In genomic region chr21:15559612-15560011, GRCh38 we compare ENCODE assay signal across 37 cellular contexts.
"Had no signal": no experiment of that assay in that cellular context is flagged by ENCODE, and none has a peak within 500 bp of the region (broad histone marks: within the 10 kb centered on the region; RNA-seq: fewer than 3 reads in every experiment).

No MANE protein-coding gene starts in this region.

- H3K36me3 ChIP-seq: ascending aorta, cardiac muscle cell had no signal

- H3K4me1 ChIP-seq: ascending aorta had no signal

- H3K4me3 Mint-ChIP-seq: activated CD4-positive, alpha-beta memory T cell treated with anti-CD3 and anti-CD28 coated beads, Interleukin-2, amount 10 ng/mL, durations not matched to agents 7 days and 5 days; activated CD4-positive, alpha-beta T cell treated with anti-CD3 and anti-CD28 coated beads for 36 hours; activated CD4-positive, alpha-beta T cell treated with anti-CD3 and anti-CD28 coated beads, Interleukin-2, amount 10 ng/mL, durations not matched to agents 7 days and 5 days; activated CD8-positive, alpha-beta memory T cell treated with anti-CD3 and anti-CD28 coated beads, Interleukin-2, amount 10 ng/mL, durations not matched to agents 7 days and 5 days; activated CD8-positive, alpha-beta T cell treated with anti-CD3 and anti-CD28 coated beads, Interleukin-2, amount 10 ng/mL, durations not matched to agents 7 days and 5 days; activated naive CD4-positive, alpha-beta T cell treated with anti-CD3 and anti-CD28 coated beads, Interleukin-2, amount 10 ng/mL, durations not matched to agents 7 days and 5 days; activated naive CD4-positive, alpha-beta T cell treated with anti-CD3 and anti-CD28 coated beads, Interleukin-2, amount 50 U/mL, for 24 hours; activated naive CD8-positive, alpha-beta T cell; activated naive CD8-positive, alpha-beta T cell treated with anti-CD3 and anti-CD28 coated beads, Interleukin-2, amount 10 ng/mL, durations not matched to agents 7 days and 5 days; activated naive CD8-positive, alpha-beta T cell treated with anti-CD3 and anti-CD28 coated beads, Interleukin-2, amount 50 U/mL, for 24 hours; activated T-cell treated with anti-CD3 and anti-CD28 coated beads, Interleukin-2, amount 50 U/mL, for 24 hours; brain; central memory CD8-positive, alpha-beta T cell; T-helper 1 cell treated with Interleukin-12 subunit alpha and Interleukin-12 subunit beta and Interleukin-4 antibody, amounts not matched to agents 30 μg/mL and 1 μg/mL, for 36 hours; T-helper 2 cell treated with Interferon-gamma antibody and Interleukin-4, amounts not matched to agents 5 μg/mL and 100 μg/mL, for 36 hours had no signal

- ATAC-seq: activated CD4-positive, alpha-beta T cell treated with anti-CD3 and anti-CD28 coated beads for 36 hours; activated CD4-positive, CD25-positive, alpha-beta regulatory T cell treated with anti-CD3 and anti-CD28 coated beads, Interleukin-2, amount 50 U/mL, for 24 hours; activated CD8-positive, alpha-beta memory T cell treated with anti-CD3 and anti-CD28 coated beads, Interleukin-2, amount 10 ng/mL, durations not matched to agents 7 days and 5 days; activated CD8-positive, alpha-beta T cell treated with anti-CD3 and anti-CD28 coated beads, Interleukin-2, amount 10 ng/mL, durations not matched to agents 7 days and 5 days had no signal

- H3K36me3 Mint-ChIP-seq: activated CD8-positive, alpha-beta memory T cell treated with anti-CD3 and anti-CD28 coated beads, Interleukin-2, amount 10 ng/mL, durations not matched to agents 7 days and 5 days; activated naive CD4-positive, alpha-beta T cell treated with anti-CD3 and anti-CD28 coated beads, Interleukin-2, amount 10 ng/mL, durations not matched to agents 7 days and 5 days; activated naive CD4-positive, alpha-beta T cell treated with anti-CD3 and anti-CD28 coated beads, Interleukin-2, amount 50 U/mL, for 24 hours; activated naive CD8-positive, alpha-beta T cell; activated naive CD8-positive, alpha-beta T cell treated with anti-CD3 and anti-CD28 coated beads, Interleukin-2, amount 10 ng/mL, durations not matched to agents 7 days and 5 days; brain had no signal

- H3K4me3 ChIP-seq: ascending aorta, cardiac muscle cell had no signal

- H3K9me3 Mint-ChIP-seq: activated CD4-positive, alpha-beta memory T cell treated with anti-CD3 and anti-CD28 coated beads, Interleukin-2, amount 10 ng/mL, durations not matched to agents 7 days and 5 days; activated CD4-positive, alpha-beta T cell treated with anti-CD3 and anti-CD28 coated beads, Interleukin-2, amount 10 ng/mL, durations not matched to agents 7 days and 5 days; activated naive CD4-positive, alpha-beta T cell treated with anti-CD3 and anti-CD28 coated beads, Interleukin-2, amount 50 U/mL, for 24 hours; activated naive CD8-positive, alpha-beta T cell treated with anti-CD3 and anti-CD28 coated beads, Interleukin-2, amount 50 U/mL, for 24 hours; activated T-cell treated with anti-CD3 and anti-CD28 coated beads, Interleukin-2, amount 50 U/mL, for 24 hours; activated T-helper 2 cell treated with anti-CD3 and anti-CD28 coated beads, Interferon-gamma antibody, Interleukin-2, Interleukin-4, amounts not matched to agents 10 μg/mL and 5 μg/mL and 100 μg/mL, durations not matched to agents 14 hours and 24 hours and 36 hours; central memory CD8-positive, alpha-beta T cell; T-helper 1 cell treated with Interleukin-12 subunit alpha and Interleukin-12 subunit beta and Interleukin-4 antibody, amounts not matched to agents 30 μg/mL and 1 μg/mL, for 36 hours; T-helper 2 cell treated with Interferon-gamma antibody and Interleukin-4, amounts not matched to agents 5 μg/mL and 100 μg/mL, for 36 hours had no signal

- H3K9me3 ChIP-seq: ascending aorta had no signal

- H3K4me1 Mint-ChIP-seq: activated CD4-positive, alpha-beta memory T cell treated with anti-CD3 and anti-CD28 coated beads, Interleukin-2, amount 10 ng/mL, durations not matched to agents 7 days and 5 days; activated CD8-positive, alpha-beta memory T cell treated with anti-CD3 and anti-CD28 coated beads, Interleukin-2, amount 10 ng/mL, durations not matched to agents 7 days and 5 days; activated naive CD4-positive, alpha-beta T cell treated with anti-CD3 and anti-CD28 coated beads, Interleukin-2, amount 10 ng/mL, durations not matched to agents 7 days and 5 days; brain; central memory CD8-positive, alpha-beta T cell had no signal

- H3K27ac Mint-ChIP-seq: activated CD4-positive, alpha-beta memory T cell treated with anti-CD3 and anti-CD28 coated beads, Interleukin-2, amount 10 ng/mL, durations not matched to agents 7 days and 5 days; activated CD4-positive, alpha-beta T cell treated with anti-CD3 and anti-CD28 coated beads for 36 hours; activated CD4-positive, alpha-beta T cell treated with anti-CD3 and anti-CD28 coated beads, Interleukin-2, amount 10 ng/mL, durations not matched to agents 7 days and 5 days; activated CD8-positive, alpha-beta memory T cell treated with anti-CD3 and anti-CD28 coated beads, Interleukin-2, amount 10 ng/mL, durations not matched to agents 7 days and 5 days; activated CD8-positive, alpha-beta T cell treated with anti-CD3 and anti-CD28 coated beads, Interleukin-2, amount 10 ng/mL, durations not matched to agents 7 days and 5 days; activated naive CD4-positive, alpha-beta T cell treated with anti-CD3 and anti-CD28 coated beads, Interleukin-2, amount 10 ng/mL, durations not matched to agents 7 days and 5 days; activated naive CD4-positive, alpha-beta T cell treated with anti-CD3 and anti-CD28 coated beads, Interleukin-2, amount 50 U/mL, for 24 hours; activated naive CD8-positive, alpha-beta T cell; activated naive CD8-positive, alpha-beta T cell treated with anti-CD3 and anti-CD28 coated beads, Interleukin-2, amount 10 ng/mL, durations not matched to agents 7 days and 5 days; activated naive CD8-positive, alpha-beta T cell treated with anti-CD3 and anti-CD28 coated beads, Interleukin-2, amount 50 U/mL, for 24 hours; activated T-cell treated with anti-CD3 and anti-CD28 coated beads, Interleukin-2, amount 50 U/mL, for 24 hours; activated T-helper 2 cell treated with anti-CD3 and anti-CD28 coated beads, Interferon-gamma antibody, Interleukin-2, Interleukin-4, amounts not matched to agents 10 μg/mL and 5 μg/mL and 100 μg/mL, durations not matched to agents 14 hours and 24 hours and 36 hours; brain; T-helper 1 cell treated with Interleukin-12 subunit alpha and Interleukin-12 subunit beta and Interleukin-4 antibody, amounts not matched to agents 30 μg/mL and 1 μg/mL, for 36 hours; T-helper 2 cell treated with Interferon-gamma antibody and Interleukin-4, amounts not matched to agents 5 μg/mL and 100 μg/mL, for 36 hours had no signal

- H3K27me3 Mint-ChIP-seq: activated CD4-positive, alpha-beta memory T cell treated with anti-CD3 and anti-CD28 coated beads, Interleukin-2, amount 10 ng/mL, durations not matched to agents 7 days and 5 days; activated CD4-positive, alpha-beta T cell treated with anti-CD3 and anti-CD28 coated beads, Interleukin-2, amount 10 ng/mL, durations not matched to agents 7 days and 5 days; activated naive CD4-positive, alpha-beta T cell treated with anti-CD3 and anti-CD28 coated beads, Interleukin-2, amount 10 ng/mL, durations not matched to agents 7 days and 5 days; activated naive CD4-positive, alpha-beta T cell treated with anti-CD3 and anti-CD28 coated beads, Interleukin-2, amount 50 U/mL, for 24 hours; activated naive CD8-positive, alpha-beta T cell treated with anti-CD3 and anti-CD28 coated beads, Interleukin-2, amount 10 ng/mL, durations not matched to agents 7 days and 5 days; activated naive CD8-positive, alpha-beta T cell treated with anti-CD3 and anti-CD28 coated beads, Interleukin-2, amount 50 U/mL, for 24 hours had no signal

- H3K27me3 ChIP-seq: ascending aorta, cardiac muscle cell had no signal

- DNase-seq: activated CD4-positive, alpha-beta memory T cell treated with anti-CD3 and anti-CD28 coated beads, Interleukin-2, amount 10 ng/mL, durations not matched to agents 7 days and 5 days; activated CD4-positive, alpha-beta T cell treated with anti-CD3 and anti-CD28 coated beads for 1 hour; activated CD4-positive, alpha-beta T cell treated with anti-CD3 and anti-CD28 coated beads for 36 hours; activated CD4-positive, alpha-beta T cell treated with anti-CD3 and anti-CD28 coated beads for 48 hours; activated CD4-positive, alpha-beta T cell treated with anti-CD3 and anti-CD28 coated beads, Interleukin-2, amount 10 ng/mL, durations not matched to agents 7 days and 5 days; activated CD4-positive, alpha-beta T cell treated with anti-CD3 and anti-CD28 coated beads, Interleukin-2, amount 50 U/mL, for 48 hours; activated CD4-positive, CD25-positive, alpha-beta regulatory T cell; activated CD8-positive, alpha-beta memory T cell treated with anti-CD3 and anti-CD28 coated beads for 24 hours; activated CD8-positive, alpha-beta memory T cell treated with anti-CD3 and anti-CD28 coated beads, Interleukin-2, amount 10 ng/mL, durations not matched to agents 7 days and 5 days; activated CD8-positive, alpha-beta memory T cell treated with anti-CD3 and anti-CD28 coated beads, Interleukin-2, amount 50 U/mL, for 48 hours; activated CD8-positive, alpha-beta T cell treated with anti-CD3 and anti-CD28 coated beads, Interleukin-2, amount 10 ng/mL, durations not matched to agents 7 days and 5 days; activated effector memory CD4-positive, alpha-beta T cell treated with Interleukin-2 at 50 U/mL for 16 hours; activated gamma-delta T cell; activated naive CD4-positive, alpha-beta T cell treated with anti-CD3 and anti-CD28 coated beads, Interleukin-2, amount 10 ng/mL, durations not matched to agents 7 days and 5 days; activated naive CD4-positive, alpha-beta T cell treated with Interleukin-2 at 50 U/mL for 16 hours; activated naive CD8-positive, alpha-beta T cell treated with anti-CD3 and anti-CD28 coated beads, Interleukin-2, amount 10 ng/mL, durations not matched to agents 7 days and 5 days; activated naive CD8-positive, alpha-beta T cell treated with anti-CD3 and anti-CD28 coated beads, Interleukin-2, amount 50 U/mL, for 24 hours; activated T-cell treated with anti-CD3 and anti-CD28 coated beads, Interleukin-2, amount 50 U/mL, for 24 hours; activated T-cell treated with anti-CD3 and anti-CD28 coated beads, Interleukin-2, amount 50 U/mL, for 48 hours; amygdala; anterior cingulate cortex; caudate nucleus; SW 1271; T-helper 1 cell; T-helper 2 cell; T-helper 9 cell had no signal

- H3K27ac ChIP-seq: ascending aorta, cardiac muscle cell, VCaP had no signal
